9 cellular contexts compared by ENCODE assay signal in genomic region chr9:110015759-110016158, GRCh38.
A peak's percentile ranks its signal among the peaks of the same experiment; 100 is the strongest.
DNase-seq lines count a peak whose midpoint lies in the region; TF ChIP-seq lines count a peak whose summit lies in the region.
"Had no signal": no experiment of that assay in that cellular context is flagged by ENCODE, and none has a peak within 500 bp of the region (broad histone marks: within the 10 kb centered on the region; RNA-seq: fewer than 3 reads in every experiment).

No MANE protein-coding gene starts in this region.

- peaks cover 13% of the 10 kb centered on the region for H3K4me1 ChIP-seq in osteoblast (ENCODE audit: insufficient read depth, low read length)
- H3K4me1 ChIP-seq in HAP-1 = no peaks in the 10 kb centered on the region

- TF ChIP-seq CTCF in brain microvascular endothelial cell (IDR thresholded peaks at IDR 0.05; ENCODE audit: low read depth, low read length, missing control alignments) (no peak), osteoblast (IDR thresholded peaks at IDR 0.05; ENCODE audit: extremely low read depth, low read depth, low read length) (no peak)

- in situ Hi-C loops in brain microvascular endothelial cell (cut with HindIII; ENCODE audit: low pct_ligation_motif_present, low sequenced_read_pairs) (no loop called here), HAP-1 (cut with MboI; ENCODE audit: low sequenced_read_pairs) (no loop called here)

- no peak overlapping the region for H3K4me3 ChIP-seq in brain microvascular endothelial cell (ENCODE audit: low read depth, low read length)
- no peak overlapping the region for H3K4me3 ChIP-seq in osteoblast (ENCODE audit: insufficient read depth, low read length)
- H3K4me3 ChIP-seq in HAP-1 = no peak overlapping the region

- DNase-seq in NCI-H510A treated with DMSO at 0.1 percent for 48 hours (lab: John Stamatoyannopoulos, UW) (peak; percentile 17), NCI-H510A (lab: John Stamatoyannopoulos, UW) (no peak), NCI-H226 (peak; percentile 88), brain microvascular endothelial cell (peak; percentile 87), osteoblast (ENCODE audit: insufficient read length, low spot score, missing footprints) (peak; percentile 22), iPS-NIHi11 (ENCODE audit: low spot score) (no peak), caudate nucleus (lab: John Stamatoyannopoulos, UW) (no peak), HAP-1 (ENCODE audit: low spot score in 2 of 2) (no peak)
- DNase-seq: NCI-H1417 treated with DMSO at 0.1 percent for 48 hours had no signal

- peak overlapping the region; percentile 35 for H2AFZ ChIP-seq in osteoblast (ENCODE audit: low read length)

- H3K36me3 ChIP-seq in brain microvascular endothelial cell (replicated peaks) (no peaks in the 10 kb centered on the region), osteoblast (ENCODE audit: insufficient read depth, low read length) (no peaks in the 10 kb centered on the region), HAP-1 (replicated peaks) (no peaks in the 10 kb centered on the region)

- no peaks in the 10 kb centered on the region for H3K27me3 ChIP-seq in brain microvascular endothelial cell (replicated peaks)
- no peaks in the 10 kb centered on the region for H3K27me3 ChIP-seq in osteoblast (ENCODE audit: insufficient read depth, low read length)
- H3K27me3 ChIP-seq in HAP-1 (ENCODE audit: low read depth) = no peaks in the 10 kb centered on the region

- no peaks in the 10 kb centered on the region for H4K20me1 ChIP-seq in osteoblast (ENCODE audit: insufficient read depth, low read length)

- no peaks in the 10 kb centered on the region for H3K79me2 ChIP-seq in osteoblast (ENCODE audit: insufficient read depth, low read length)

- H3K9me3 ChIP-seq in osteoblast (ENCODE audit: low read depth, low read length) (no peaks in the 10 kb centered on the region), HAP-1 (no peaks in the 10 kb centered on the region)

- peak overlapping the region; percentile 90 for H3K27ac ChIP-seq in brain microvascular endothelial cell
- peak overlapping the region; percentile 62 for H3K27ac ChIP-seq in osteoblast (ENCODE audit: low read depth, low read length)
- H3K27ac ChIP-seq in caudate nucleus (ENCODE audit: low read depth, low read length) = no peak overlapping the region

- H3K4me2 ChIP-seq in osteoblast (ENCODE audit: insufficient read depth, low read length) = no peak overlapping the region

Comparison
In these comparisons a context has a peak if more than half of its experiments do, and no peak if none do; other contexts are left out.
1. DNase-seq: peak in NCI-H510A treated with DMSO at 0.1 percent for 48 hours (single experiment), NCI-H226 (single experiment), brain microvascular endothelial cell (single experiment) and osteoblast (single experiment); none in NCI-H510A (single experiment), iPS-NIHi11 (single experiment), caudate nucleus (0 of 61) and HAP-1 (0 of 2).